Comparison of ENCODE assay signal across 28 cellular contexts in genomic region chr4:182510836-182511235, GRCh38.
"Had no signal": no experiment of that assay in that cellular context is flagged by ENCODE, and none has a peak within 500 bp of the region (broad histone marks: within the 10 kb centered on the region; RNA-seq: fewer than 3 reads in every experiment).

No MANE protein-coding gene starts in this region.

- H3K36me3 Mint-ChIP-seq: activated naive CD8-positive, alpha-beta T cell had no signal

- H3K27me3 Mint-ChIP-seq: activated CD4-positive, alpha-beta T cell treated with anti-CD3 and anti-CD28 coated beads, Interleukin-2, amount 10 ng/mL, durations not matched to agents 7 days and 5 days; dendritic cell treated with granulocyte-macrophage colony-stimulating factor and Interleukin-4, amounts not matched to agents 40 ng/mL and 50 ng/mL, for 4 days had no signal

- H3K4me3 ChIP-seq: coronary artery, dorsolateral prefrontal cortex, heart left ventricle had no signal

- H3K4me3 Mint-ChIP-seq: activated CD4-positive, alpha-beta memory T cell treated with anti-CD3 and anti-CD28 coated beads, Interleukin-2, amount 10 ng/mL, durations not matched to agents 7 days and 5 days; activated CD4-positive, alpha-beta T cell treated with anti-CD3 and anti-CD28 coated beads, Interleukin-2, amount 10 ng/mL, durations not matched to agents 7 days and 5 days; activated naive CD8-positive, alpha-beta T cell; activated T-cell treated with anti-CD3 and anti-CD28 coated beads, Interleukin-2, amount 50 U/mL, for 24 hours; activated T-helper 17 cell treated with anti-CD3 and anti-CD28 coated beads, Interleukin-2, amount 50 U/mL, for 72 hours; central memory CD8-positive, alpha-beta T cell; dendritic cell treated with granulocyte-macrophage colony-stimulating factor and Interleukin-4, amounts not matched to agents 40 ng/mL and 50 ng/mL, for 4 days; effector memory CD8-positive, alpha-beta T cell; WTC11 had no signal

- H3K27me3 ChIP-seq: brain microvascular endothelial cell, heart left ventricle had no signal

- DNase-seq: activated CD4-positive, alpha-beta memory T cell treated with anti-CD3 and anti-CD28 coated beads, Interleukin-2, amount 10 ng/mL, durations not matched to agents 7 days and 5 days; activated CD4-positive, alpha-beta T cell treated with anti-CD3 and anti-CD28 coated beads for 1 hour; activated CD4-positive, alpha-beta T cell treated with anti-CD3 and anti-CD28 coated beads for 4 hours; activated CD4-positive, alpha-beta T cell treated with anti-CD3 and anti-CD28 coated beads, Interleukin-2, amount 10 ng/mL, durations not matched to agents 7 days and 5 days; activated CD4-positive, alpha-beta T cell treated with anti-CD3 and anti-CD28 coated beads, Interleukin-2, amount 50 U/mL, for 4 hours; activated CD8-positive, alpha-beta memory T cell treated with anti-CD3 and anti-CD28 coated beads, Interleukin-2, amount 50 U/mL, for 48 hours; activated effector memory CD4-positive, alpha-beta T cell treated with Interleukin-2 at 50 U/mL for 16 hours; activated gamma-delta T cell treated with Interleukin-2 at 50 U/mL for 16 hours; activated naive CD4-positive, alpha-beta T cell treated with anti-CD3 and anti-CD28 coated beads, Interleukin-2, amount 50 U/mL, for 16 hours; activated naive CD4-positive, alpha-beta T cell treated with Interleukin-2 at 50 U/mL for 16 hours; activated T-cell treated with anti-CD3 and anti-CD28 coated beads for 4 hours; activated T-cell treated with anti-CD3 and anti-CD28 coated beads, Interleukin-2, amount 50 U/mL, for 24 hours; amniotic stem cell; anterior cingulate cortex; brain microvascular endothelial cell; dorsolateral prefrontal cortex; effector memory CD8-positive, alpha-beta T cell; erythroblast; foreskin fibroblast; heart left ventricle; T-helper 2 cell had no signal

- H3K4me1 Mint-ChIP-seq: activated CD4-positive, alpha-beta memory T cell treated with anti-CD3 and anti-CD28 coated beads, Interleukin-2, amount 10 ng/mL, durations not matched to agents 7 days and 5 days; activated CD4-positive, alpha-beta T cell treated with anti-CD3 and anti-CD28 coated beads, Interleukin-2, amount 10 ng/mL, durations not matched to agents 7 days and 5 days; activated T-helper 17 cell treated with anti-CD3 and anti-CD28 coated beads, Interleukin-2, amount 50 U/mL, for 72 hours; central memory CD8-positive, alpha-beta T cell had no signal

- H3K27ac Mint-ChIP-seq: activated CD4-positive, alpha-beta memory T cell treated with anti-CD3 and anti-CD28 coated beads, Interleukin-2, amount 10 ng/mL, durations not matched to agents 7 days and 5 days; activated CD4-positive, alpha-beta T cell treated with anti-CD3 and anti-CD28 coated beads, Interleukin-2, amount 10 ng/mL, durations not matched to agents 7 days and 5 days; activated naive CD8-positive, alpha-beta T cell; activated T-cell treated with anti-CD3 and anti-CD28 coated beads, Interleukin-2, amount 50 U/mL, for 24 hours; activated T-helper 17 cell treated with anti-CD3 and anti-CD28 coated beads, Interleukin-2, amount 50 U/mL, for 72 hours; dendritic cell treated with granulocyte-macrophage colony-stimulating factor and Interleukin-4, amounts not matched to agents 40 ng/mL and 50 ng/mL, for 4 days; effector memory CD8-positive, alpha-beta T cell; WTC11 had no signal

- H3K27ac ChIP-seq: brain microvascular endothelial cell, coronary artery, dorsolateral prefrontal cortex, heart left ventricle, VCaP had no signal

- H3K36me3 ChIP-seq: brain microvascular endothelial cell, heart left ventricle had no signal

- H3K9me3 ChIP-seq: heart left ventricle had no signal

- H3K4me1 ChIP-seq: heart left ventricle had no signal

- H3K9me3 Mint-ChIP-seq: activated CD4-positive, alpha-beta memory T cell treated with anti-CD3 and anti-CD28 coated beads, Interleukin-2, amount 10 ng/mL, durations not matched to agents 7 days and 5 days; activated CD4-positive, alpha-beta T cell treated with anti-CD3 and anti-CD28 coated beads, Interleukin-2, amount 10 ng/mL, durations not matched to agents 7 days and 5 days; activated T-cell treated with anti-CD3 and anti-CD28 coated beads, Interleukin-2, amount 50 U/mL, for 24 hours; activated T-helper 17 cell treated with anti-CD3 and anti-CD28 coated beads, Interleukin-2, amount 50 U/mL, for 72 hours; central memory CD8-positive, alpha-beta T cell; dendritic cell treated with granulocyte-macrophage colony-stimulating factor and Interleukin-4, amounts not matched to agents 40 ng/mL and 50 ng/mL, for 4 days; effector memory CD8-positive, alpha-beta T cell had no signal

- ATAC-seq: activated T-helper 17 cell treated with anti-CD3 and anti-CD28 coated beads, Interleukin-2, amount 50 U/mL, for 72 hours; effector memory CD8-positive, alpha-beta T cell; heart left ventricle; WTC11 had no signal
